In genomic region chr9:6959275-6960000, GRCh38 we compare ENCODE assay signal across 1 cellular context.
TF ChIP-seq lines count a peak whose summit lies in the region.

No MANE protein-coding gene starts in this region.

TF ChIP-seq in K562, 482 proteins besides CTCF, POLR2A, EP300 and RAD21 (continued from another document):
- TF ChIP-seq PBX2 (CRISPR knock-in tag; IDR thresholded peaks at IDR 0.05; ENCODE audit: low read depth) (no peak), PBX2 (tag; conservative IDR thresholded peaks at IDR 0.05; ENCODE audit: low read depth) (peak; percentile 35; the same call in 1 of the 2 replicates), ETS2 (tag; IDR thresholded peaks at IDR 0.05; ENCODE audit: borderline replicate concordance, poor library complexity, severe bottlenecking) (no peak), GABPA (tag; conservative IDR thresholded peaks at IDR 0.05; ENCODE audit: low read depth) (no peak)
